34 cellular contexts compared by ENCODE assay signal in the genomic region with DNA sequence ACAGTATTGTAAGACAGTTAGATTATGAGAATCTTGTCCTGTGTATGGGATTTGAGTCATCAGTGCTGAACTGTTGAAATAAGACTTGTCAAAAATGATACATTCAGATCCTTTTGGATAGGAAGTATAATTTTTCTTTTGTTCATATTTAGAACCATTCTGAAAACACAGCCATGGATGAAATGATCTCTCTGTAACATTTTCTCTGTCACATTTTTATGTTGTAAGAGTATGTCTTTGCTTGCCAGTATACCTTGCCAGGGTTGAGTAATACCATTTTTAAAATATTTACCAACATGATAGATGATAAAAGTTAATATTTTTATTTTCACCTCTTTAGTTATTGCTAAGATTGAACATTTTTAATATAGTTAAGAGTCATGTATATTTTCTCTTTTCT.
"Had no signal": no experiment of that assay in that cellular context is flagged by ENCODE, and none has a peak within 500 bp of the region (broad histone marks: within the 10 kb centered on the region; RNA-seq: fewer than 3 reads in every experiment).

No MANE protein-coding gene starts in this region.

- H3K9me3 Mint-ChIP-seq: immature natural killer cell, type B pancreatic cell had no signal

- H3K27me3 Mint-ChIP-seq: naive thymus-derived CD8-positive, alpha-beta T cell; stimulated activated memory B cell treated with anti-CD40 and anti-IgM and Interleukin-4, amounts not matched to agents 10 μg/mL and 1 μg/mL and 100 μg/mL, for 72 hours; stimulated activated naive CD8-positive, alpha-beta T cell treated with anti-CD3 and anti-CD28 coated beads, Interleukin-15, amount 100 ng/mL, for 72 hours; type B pancreatic cell had no signal

- H3K27ac Mint-ChIP-seq: stimulated activated memory B cell treated with anti-CD40 and anti-IgM and Interleukin-4, amounts not matched to agents 10 μg/mL and 1 μg/mL and 100 μg/mL, for 72 hours; T-helper 1 cell treated with Interleukin-12 subunit alpha and Interleukin-12 subunit beta and Interleukin-4 antibody, amounts not matched to agents 30 μg/mL and 1 μg/mL, for 36 hours; type B pancreatic cell had no signal

- H3K4me1 ChIP-seq: breast epithelium, lower lobe of right lung, parathyroid adenoma, psoas muscle, uterus had no signal

- H3K4me3 ChIP-seq: breast epithelium, coronary artery, dorsolateral prefrontal cortex, gastrocnemius medialis, left lung, lower lobe of right lung, psoas muscle, smooth muscle cell, uterus had no signal

- DNase-seq: activated CD4-positive, alpha-beta T cell treated with anti-CD3 and anti-CD28 coated beads for 4 hours; activated CD4-positive, alpha-beta T cell treated with anti-CD3 and anti-CD28 coated beads, Interleukin-2, amount 50 U/mL, for 4 hours; activated CD8-positive, alpha-beta memory T cell treated with anti-CD3 and anti-CD28 coated beads, Interleukin-2, amount 50 U/mL, for 4 hours; activated gamma-delta T cell; activated naive CD4-positive, alpha-beta T cell treated with anti-CD3 and anti-CD28 coated beads, Interleukin-2, amount 50 U/mL, for 16 hours; activated T-cell treated with anti-CD3 and anti-CD28 coated beads, Interleukin-2, amount 50 U/mL, for 1 hour; dorsolateral prefrontal cortex; effector memory CD4-positive, alpha-beta T cell; gastrocnemius medialis; hypothalamus; immature natural killer cell; left lung; lower lobe of right lung; mesenchymal stem cell; naive thymus-derived CD8-positive, alpha-beta T cell; occipital lobe; psoas muscle; stimulated activated CD4-positive, alpha-beta T cell treated with anti-CD3 and anti-CD28 coated beads, Interleukin-1b, Interleukin-23, amount 100 ng/mL, for 48 hours; stimulated activated CD4-positive, alpha-beta T cell treated with anti-CD3 and anti-CD28 coated beads, Interleukin-4, amount 100 ng/mL, for 4 hours; stimulated activated CD8-positive, alpha-beta memory T cell treated with anti-CD3 and anti-CD28 coated beads, Interleukin-4, amount 100 ng/mL, for 48 hours; stimulated activated naive CD8-positive, alpha-beta T cell treated with anti-CD3 and anti-CD28 coated beads, Interleukin-15, amount 100 ng/mL, for 72 hours; substantia nigra; SW 1271; T-helper 9 cell; uterus had no signal

- H3K4me3 Mint-ChIP-seq: immature natural killer cell; naive thymus-derived CD8-positive, alpha-beta T cell; neural crest cell; stimulated activated memory B cell treated with anti-CD40 and anti-IgM and Interleukin-4, amounts not matched to agents 10 μg/mL and 1 μg/mL and 100 μg/mL, for 72 hours; stimulated activated naive CD8-positive, alpha-beta T cell treated with anti-CD3 and anti-CD28 coated beads, Interleukin-15, amount 100 ng/mL, for 72 hours; T-helper 1 cell treated with Interleukin-12 subunit alpha and Interleukin-12 subunit beta and Interleukin-4 antibody, amounts not matched to agents 30 μg/mL and 1 μg/mL, for 36 hours; type B pancreatic cell had no signal

- H3K27ac ChIP-seq: breast epithelium, coronary artery, dorsolateral prefrontal cortex, gastrocnemius medialis, left lung, lower lobe of right lung, parathyroid adenoma, psoas muscle, uterus, VCaP had no signal

- H3K9me3 ChIP-seq: breast epithelium, gastrocnemius medialis, left lung, lower lobe of right lung, uterus had no signal

- H3K4me1 Mint-ChIP-seq: neural crest cell had no signal

- H3K27me3 ChIP-seq: breast epithelium, dorsolateral prefrontal cortex, gastrocnemius medialis, left lung, uterus had no signal

- H2AFZ ChIP-seq: parathyroid adenoma had no signal

- H3K9ac ChIP-seq: parathyroid adenoma had no signal

- H3K36me3 ChIP-seq: breast epithelium, uterus had no signal

- H3K4me2 ChIP-seq: smooth muscle cell had no signal

- ATAC-seq: gastrocnemius medialis; left lung; lower lobe of right lung; naive thymus-derived CD8-positive, alpha-beta T cell; psoas muscle; stimulated activated memory B cell treated with anti-CD40 and anti-IgM and Interleukin-4, amounts not matched to agents 10 μg/mL and 1 μg/mL and 100 μg/mL, for 72 hours; stimulated activated naive CD8-positive, alpha-beta T cell treated with anti-CD3 and anti-CD28 coated beads, Interleukin-15, amount 100 ng/mL, for 72 hours had no signal
